ENCODE assay signal across 19 cellular contexts in the genomic region with DNA sequence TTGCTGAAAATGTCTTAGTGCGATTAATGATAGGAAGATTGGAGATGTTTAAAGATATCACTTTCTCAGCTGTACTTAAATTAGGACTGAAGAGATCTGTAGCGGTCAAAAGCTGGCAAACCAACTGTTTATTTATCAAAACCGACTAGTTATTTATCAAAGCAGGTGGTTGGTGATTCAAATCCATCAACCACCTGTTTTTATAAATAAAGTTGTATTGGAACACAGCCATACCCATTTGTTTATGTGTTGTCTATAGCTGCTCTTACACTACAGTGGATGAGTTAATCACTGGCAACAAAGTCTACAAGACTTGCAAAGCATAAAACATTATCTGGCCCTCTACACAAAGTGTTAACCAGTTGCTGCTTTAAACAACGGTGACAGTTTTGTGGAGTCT.
DNase-seq lines count a peak whose midpoint lies in the region; ATAC-seq, FAIRE-seq and TF ChIP-seq lines count a peak whose summit lies in the region.
"Had no signal": no experiment of that assay in that cellular context is flagged by ENCODE, and none has a peak within 500 bp of the region (broad histone marks: within the 10 kb centered on the region; RNA-seq: fewer than 3 reads in every experiment).

No MANE protein-coding gene starts in this region.

- no peaks in the 10 kb centered on the region for H4K20me1 ChIP-seq in PC-3 (ENCODE audit: low read length)
- no peaks in the 10 kb centered on the region for H4K20me1 ChIP-seq in MM.1S (ENCODE audit: insufficient read depth, low read length)

- intact Hi-C loops in PC-3 (cut with micrococcal nuclease) = loop anchor here (5.0 to 10.0 kb wide), 2 partner anchors 76 to 168 kb away; a partner anchor contains a TSS

- H3K4me2 ChIP-seq in PC-3 (ENCODE audit: low read length) = peak overlapping the region; percentile 62
- no peak overlapping the region for H3K4me2 ChIP-seq in MM.1S (ENCODE audit: low read depth, low read length)
- H3K4me2 ChIP-seq: KMS-11 had no signal

- H3K27me3 ChIP-seq in PC-3 (ENCODE audit: low read length) (no peaks in the 10 kb centered on the region), MM.1S (replicated peaks; ENCODE audit: insufficient read depth, low read length) (no peaks in the 10 kb centered on the region)
- H3K27me3 ChIP-seq: SJCRH30 had no signal

- TF ChIP-seq CTCF in PC-3 (conservative IDR thresholded peaks at IDR 0.05; ENCODE audit: low read depth, low read length) (no peak), fibroblast of mammary gland (conservative IDR thresholded peaks at IDR 0.05; ENCODE audit: control insufficient read depth, insufficient read depth, low read depth, low read length) (no peak), GM10248 (IDR thresholded peaks at IDR 0.05; ENCODE audit: control extremely low read depth, extremely low read depth, low read depth, missing control alignments) (no peak), MM.1S (IDR thresholded peaks at IDR 0.05; ENCODE audit: low read length) (no peak)

- DNase-seq in A172 (ENCODE audit: low spot score) (peak; percentile 1), GM12892 (ENCODE audit: insufficient read length) (no peak), PC-3 (no peak), fibroblast of mammary gland (ENCODE audit: low read depth) (peak; percentile 6), cerebellum (ENCODE audit: low spot score) (no peak), GM10248 (ENCODE audit: extremely low spot score) (no peak), MM.1S (no peak)
- no peak for DNase-seq in activated CD4-positive, alpha-beta T cell treated with anti-CD3 and anti-CD28 coated beads for 48 hours
- DNase-seq: DMS 273 treated with DMSO at 0.1 percent for 48 hours, GF-D8, H9, NCI-H1105, NCI-H187 treated with DMSO at 0.1 percent for 48 hours, NCI-H69, OCI-M1, SJCRH30 had no signal

- H3K36me3 ChIP-seq in PC-3 (ENCODE audit: low read depth, low read length) (no peaks in the 10 kb centered on the region), MM.1S (replicated peaks; ENCODE audit: insufficient read depth, low read length) (no peaks in the 10 kb centered on the region)

- no peak for ATAC-seq in PC-3

- H3K79me2 ChIP-seq in PC-3 (ENCODE audit: low read length) (no peaks in the 10 kb centered on the region), MM.1S (ENCODE audit: low read length) (no peaks in the 10 kb centered on the region)

- H3K9ac ChIP-seq in PC-3 (ENCODE audit: low read length) = no peak overlapping the region
- H3K9ac ChIP-seq in MM.1S (ENCODE audit: low read length) = no peak overlapping the region
- H3K9ac ChIP-seq: KMS-11 had no signal

- no peak for TF ChIP-seq POLR2A in GM12892 (IDR thresholded peaks at IDR 0.05; ENCODE audit: low read depth, low read length)

- POLR2A ChIA-PET in PC-3 (lab: Charles Lee; ENCODE audit: unreplicated experiment) = no interaction called here
- POLR2A ChIA-PET in GM10248 (lab: Yijun Ruan, JAX) = no interaction called here

- H3K9me2 ChIP-seq in PC-3 (replicated peaks; ENCODE audit: low read length) (no peaks in the 10 kb centered on the region), MM.1S (replicated peaks; ENCODE audit: insufficient read depth, low read length) (no peaks in the 10 kb centered on the region)

- H3K4me1 ChIP-seq in PC-3 (ENCODE audit: insufficient read depth, low read length) (peaks cover 24% of the 10 kb centered on the region), MM.1S (ENCODE audit: low read length) (no peaks in the 10 kb centered on the region)
- H3K4me1 ChIP-seq: SJCRH30 had no signal

- H2AFZ ChIP-seq in PC-3 (ENCODE audit: low read length) = no peak overlapping the region
- no peak overlapping the region for H2AFZ ChIP-seq in MM.1S (ENCODE audit: low read length)

- H3K4me3 ChIP-seq in PC-3 (ENCODE audit: low read length) (no peak overlapping the region), fibroblast of mammary gland (ENCODE audit: control insufficient read depth, low read depth, low read length) (no peak overlapping the region), MM.1S (ENCODE audit: low read length) (no peak overlapping the region)
- H3K4me3 ChIP-seq: SJCRH30 had no signal

- FAIRE-seq in GM12892 (lab: Jason Lieb, UNC) = peak; percentile 76

- BruUV-seq in PC-3 (replicated peaks; lab: Mats Ljungman, UMichigan) = no TSS peak

- H3K9me3 ChIP-seq in PC-3 (ENCODE audit: low read length) = no peaks in the 10 kb centered on the region
- no peaks in the 10 kb centered on the region for H3K9me3 ChIP-seq in MM.1S (replicated peaks; ENCODE audit: insufficient read depth, low read length)
- H3K9me3 ChIP-seq: SJCRH30 had no signal

- H3K27ac ChIP-seq in PC-3 (ENCODE audit: low read length) = peak overlapping the region; percentile 58
- no peak overlapping the region for H3K27ac ChIP-seq in MM.1S (ENCODE audit: low read length)
- H3K27ac ChIP-seq: C4-2B, KMS-11, RWPE1, SJCRH30 had no signal

- CTCF ChIA-PET in PC-3 (lab: Charles Lee) (interaction anchor here (2.1 kb wide), 1 partner anchor 367 kb away, joined by 9 read pairs; no protein-coding TSS in a partner anchor), GM10248 (lab: Yijun Ruan, JAX) (interaction anchor here (1.5 to 2.5 kb wide), 2 partner anchors 10 to 19 kb away, joined by 3 to 13 read pairs; no protein-coding TSS in a partner anchor)

- H3F3A ChIP-seq in PC-3 (ENCODE audit: low read length, unreplicated experiment) (no peaks in the 10 kb centered on the region), MM.1S (ENCODE audit: insufficient read depth, low read length) (no peaks in the 10 kb centered on the region)

Comparison
In these comparisons a context has a peak if more than half of its experiments do, and no peak if none do; other contexts are left out.
1. DNase-seq: peak in A172 (single experiment) and fibroblast of mammary gland (single experiment); none in GM12892 (single experiment), PC-3 (single experiment), cerebellum (single experiment), GM10248 (single experiment), activated CD4-positive, alpha-beta T cell treated with anti-CD3 and anti-CD28 coated beads for 48 hours (single experiment) and MM.1S (single experiment).